1 cellular context compared by ENCODE assay signal in genomic region chr1:209076688-209077087, GRCh38.
TF ChIP-seq lines count a peak whose summit lies in the region.

No MANE protein-coding gene starts in this region.

TF ChIP-seq in WTC11, 78 proteins besides CTCF, POLR2A, EP300 and RAD21 (continued from another document):
- TF ChIP-seq ATF2 (CRISPR knock-in tag; IDR thresholded peaks at IDR 0.05; ENCODE audit: borderline replicate concordance, low read depth) (no peak), ZNF232 (CRISPR knock-in tag; IDR thresholded peaks at IDR 0.05) (no peak)
